Comparison of ENCODE assay signal across 8 cellular contexts in the genomic region with DNA sequence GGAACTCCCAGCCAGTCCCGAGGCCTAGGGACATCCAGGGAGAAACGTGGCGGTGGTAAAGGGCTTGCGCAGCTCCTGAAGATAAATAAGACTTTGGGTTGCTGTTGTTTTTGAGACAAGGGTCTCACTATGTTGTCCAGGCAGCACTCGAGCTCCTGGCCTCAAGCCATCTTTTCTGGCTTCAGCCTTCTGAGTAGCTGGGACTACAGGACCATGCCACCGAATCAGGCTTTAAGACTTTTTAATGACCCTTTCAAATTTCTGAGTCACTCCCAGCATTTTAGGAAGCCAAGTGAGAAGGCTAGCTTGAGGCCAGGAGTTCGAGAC. TPM values are rescaled to one million over a fixed set of nuclear protein-coding genes. Genes with fewer than 3 reads are reported as not detected.
A peak's percentile ranks its signal among the peaks of the same experiment; 100 is the strongest.
DNase-seq lines count a peak whose midpoint lies in the region; ATAC-seq and TF ChIP-seq lines count a peak whose summit lies in the region.

No MANE protein-coding gene starts in this region.

- H3K4me3 ChIP-seq in A673 (ENCODE audit: low read depth, low read length, poor library complexity, severe bottlenecking) (peak overlapping the region; percentile 96), HUES6 (ENCODE audit: low read depth, low read length) (peak overlapping the region; percentile 66), mucosa of stomach (ENCODE audit: low read length) (peak overlapping the region; percentile 77)

- H3K4me1 ChIP-seq in A673 (ENCODE audit: insufficient read depth, low read length, poor library complexity, severe bottlenecking) (no peaks in the 10 kb centered on the region), HUES6 (ENCODE audit: control insufficient read depth, insufficient read depth, low read length) (no peaks in the 10 kb centered on the region), mucosa of stomach (ENCODE audit: control insufficient read depth, insufficient read depth, low read length) (no peaks in the 10 kb centered on the region)

- H3K9ac ChIP-seq in HUES6 (ENCODE audit: low read length) (peak overlapping the region; percentile 75), mucosa of stomach (ENCODE audit: low read length) (peak overlapping the region; percentile 80)

- no peaks in the 10 kb centered on the region for H3K27me3 Mint-ChIP-seq in central memory CD8-positive, alpha-beta T cell

- H3K36me3 ChIP-seq in A673 (ENCODE audit: insufficient read depth, low read length, poor library complexity, severe bottlenecking) (no peaks in the 10 kb centered on the region), HUES6 (ENCODE audit: control insufficient read depth, insufficient read depth, low read length) (no peaks in the 10 kb centered on the region), mucosa of stomach (ENCODE audit: control insufficient read depth, insufficient read depth, low read length) (no peaks in the 10 kb centered on the region)

- CTCF ChIA-PET in A673 (lab: Charles Lee) = no interaction called here

- peak overlapping the region; percentile 92 for H3K27ac Mint-ChIP-seq in central memory CD8-positive, alpha-beta T cell (ENCODE audit: low read depth)

- POLR2A ChIA-PET in A673 (lab: Charles Lee; ENCODE audit: low non-redundant PET) = no interaction called here

- H3K9me3 ChIP-seq in A673 (ENCODE audit: low read depth, low read length, poor library complexity, severe bottlenecking) (no peaks in the 10 kb centered on the region), HUES6 (ENCODE audit: control insufficient read depth, insufficient read depth, low read depth, low read length) (no peaks in the 10 kb centered on the region), mucosa of stomach (ENCODE audit: control insufficient read depth, low read length) (no peaks in the 10 kb centered on the region)

- peaks cover 14% of the 10 kb centered on the region for H3K36me3 Mint-ChIP-seq in central memory CD8-positive, alpha-beta T cell (ENCODE audit: insufficient read depth)

- no TSS peak for BruUV-seq in A673 (replicated peaks; lab: Mats Ljungman, UMichigan)

- peak overlapping the region; percentile 88 for H3K27ac ChIP-seq in A673 (ENCODE audit: low read depth, low read length, poor library complexity, severe bottlenecking)
- no peak overlapping the region for H3K27ac ChIP-seq in HUES6 (ENCODE audit: low read depth, low read length)

- no peak for TF ChIP-seq CTCF in A673 (conservative IDR thresholded peaks at IDR 0.05; ENCODE audit: low read depth, low read length)

- H3K4me1 Mint-ChIP-seq in central memory CD8-positive, alpha-beta T cell = peaks cover 8% of the 10 kb centered on the region

- DNase-seq in A673 (ENCODE audit: low spot score) (no peak), glomerular visceral epithelial cell (ENCODE audit: extremely low spot score) (no peak), putamen (ENCODE audit: low spot score) (no peak)
- DNase-seq in central memory CD8-positive, alpha-beta T cell (ENCODE audit: low spot score in 2 of 2) = no peak
- DNase-seq in activated CD4-positive, alpha-beta T cell treated with anti-CD3 and anti-CD28 coated beads, Interleukin-2, amount 50 U/mL, for 1 hour = no peak

- H3K9me3 Mint-ChIP-seq in central memory CD8-positive, alpha-beta T cell = no peaks in the 10 kb centered on the region

- intact Hi-C loops in A673 (cut with micrococcal nuclease; ENCODE audit: unreplicated experiment) = no loop called here

- ATAC-seq in central memory CD8-positive, alpha-beta T cell (replicated peaks; ENCODE audit: extremely low read depth, poor library complexity, severe bottlenecking) = no peak
- no peak for ATAC-seq in GM21447 (IDR thresholded peaks at IDR 0.05; ENCODE audit: unreplicated experiment)

- H3K27me3 ChIP-seq in A673 (replicated peaks; ENCODE audit: insufficient read depth, low read depth, low read length, poor library complexity) (no peaks in the 10 kb centered on the region), HUES6 (ENCODE audit: control insufficient read depth, insufficient read depth, low read length) (no peaks in the 10 kb centered on the region), mucosa of stomach (ENCODE audit: control insufficient read depth, insufficient read depth, low read length) (no peaks in the 10 kb centered on the region)

- H3K4me3 Mint-ChIP-seq in central memory CD8-positive, alpha-beta T cell = peak overlapping the region; percentile 98

RNA-seq across cellular contexts. Expression of a gene that starts 0.7 kb away (rescaled TPM):
- 20.6 and 23.7 TPM in 2 replicates for total RNA-seq in A673 (2021)
